9 cellular contexts compared by ENCODE assay signal in the genomic region with DNA sequence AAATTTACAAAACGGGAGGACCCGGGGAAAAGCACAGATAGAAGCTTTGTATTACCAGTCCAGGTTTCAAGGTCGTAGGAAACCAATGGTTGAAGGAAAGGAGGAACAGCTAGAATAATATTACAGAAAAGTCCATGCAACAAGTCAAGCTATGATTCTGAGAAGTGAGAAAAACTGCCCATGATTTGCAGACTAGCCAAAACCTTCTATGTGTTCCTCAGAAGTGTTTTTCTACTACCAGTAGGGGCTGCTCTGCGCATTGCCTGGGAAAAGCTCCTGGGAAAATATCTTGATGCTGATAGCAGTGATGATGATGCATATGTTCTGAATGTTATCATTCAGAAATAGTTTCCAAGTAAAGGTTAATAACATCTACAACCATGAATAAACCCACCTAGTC. TPM values are rescaled to one million over a fixed set of nuclear protein-coding genes. Genes with fewer than 3 reads are reported as not detected.
DNase-seq lines count a peak whose midpoint lies in the region; ATAC-seq and TF ChIP-seq lines count a peak whose summit lies in the region.
"Had no signal": no experiment of that assay in that cellular context is flagged by ENCODE, and none has a peak within 500 bp of the region (broad histone marks: within the 10 kb centered on the region; RNA-seq: fewer than 3 reads in every experiment).

No MANE protein-coding gene starts in this region.

- no peak overlapping the region for H3K9ac ChIP-seq in fibroblast of lung (ENCODE audit: insufficient read depth, low read length)
- H3K9ac ChIP-seq in rectal smooth muscle tissue (ENCODE audit: low read length) = no peak overlapping the region

- H3K4me1 ChIP-seq in fibroblast of lung (ENCODE audit: control insufficient read depth, extremely low read depth, insufficient read depth, low read length) (no peaks in the 10 kb centered on the region), rectal smooth muscle tissue (ENCODE audit: control insufficient read depth, insufficient read depth, low read length) (peaks cover 13% of the 10 kb centered on the region)

- H3K36me3 ChIP-seq in fibroblast of lung (ENCODE audit: control insufficient read depth, insufficient read depth, low read length) = no peaks in the 10 kb centered on the region
- H3K36me3 ChIP-seq in rectal smooth muscle tissue (ENCODE audit: control insufficient read depth, insufficient read depth, low read length) = no peaks in the 10 kb centered on the region

- H3K4me3 ChIP-seq in fibroblast of lung (replicated peaks in 1 of 4; ENCODE audit: control extremely low read depth in 1 of 4, insufficient read depth in 1 of 4, low read depth in 3 of 4, low read length in 4 of 4) (no peak overlapping the region), rectal smooth muscle tissue (ENCODE audit: low read length) (peak overlapping the region; percentile 74)

- no peaks in the 10 kb centered on the region for H3K9me3 ChIP-seq in fibroblast of lung (ENCODE audit: control insufficient read depth, insufficient read depth, low read depth, low read length)

- H3K27me3 ChIP-seq in fibroblast of lung (ENCODE audit: control insufficient read depth, insufficient read depth, low read length) (peaks cover 19% of the 10 kb centered on the region), rectal smooth muscle tissue (ENCODE audit: control insufficient read depth, insufficient read depth, low read length) (peaks cover 2% of the 10 kb centered on the region)

- H3K36me3 Mint-ChIP-seq in natural killer cell treated with Interleukin-12 subunit alpha and Interleukin-12 subunit beta and Interleukin-15 and Interleukin-18, amount 100 ng/mL, for 72 hours = peaks cover 8% of the 10 kb centered on the region

- H3K27ac ChIP-seq in fibroblast of lung (ENCODE audit: insufficient read depth, low read length) (no peak overlapping the region), rectal smooth muscle tissue (ENCODE audit: low read depth, low read length) (peak overlapping the region; percentile 91)

- no peaks in the 10 kb centered on the region for H3K79me2 ChIP-seq in fibroblast of lung (ENCODE audit: control insufficient read depth, insufficient read depth, low read length)

- no peak overlapping the region for H3K27ac Mint-ChIP-seq in natural killer cell treated with Interleukin-12 subunit alpha and Interleukin-12 subunit beta and Interleukin-15 and Interleukin-18, amount 100 ng/mL, for 72 hours

- H4K20me1 ChIP-seq in fibroblast of lung (ENCODE audit: control insufficient read depth, extremely low read depth, insufficient read depth, low read length) = no peaks in the 10 kb centered on the region

- H3K9me3 Mint-ChIP-seq in natural killer cell treated with Interleukin-12 subunit alpha and Interleukin-12 subunit beta and Interleukin-15 and Interleukin-18, amount 100 ng/mL, for 72 hours = no peaks in the 10 kb centered on the region

- TF ChIP-seq CTCF in GM13977 (IDR thresholded peaks at IDR 0.05; ENCODE audit: extremely low read depth, insufficient read depth, missing control alignments) = peak; percentile 18
- TF ChIP-seq CTCF in fibroblast of lung (conservative IDR thresholded peaks at IDR 0.05 in 1 of 2, IDR thresholded peaks at IDR 0.05 in 1 of 2; ENCODE audit: low read depth in 1 of 2, low read length in 2 of 2) = peak; percentile 30 to 45

- H3K4me1 Mint-ChIP-seq in natural killer cell treated with Interleukin-12 subunit alpha and Interleukin-12 subunit beta and Interleukin-15 and Interleukin-18, amount 100 ng/mL, for 72 hours (ENCODE audit: low read depth in 2 of 2) = no peaks in the 10 kb centered on the region

- DNase-seq in GM13977 (ENCODE audit: low spot score) = no peak
- peak; percentile 68 for DNase-seq in NCI-H748 treated with DMSO at 0.1 percent for 48 hours (lab: John Stamatoyannopoulos, UW)
- DNase-seq in fibroblast of lung (ENCODE audit: low read depth in 2 of 2) = peak in 1 of 2 donors; percentile 20
- no peak for DNase-seq in natural killer cell treated with Interleukin-12 subunit alpha and Interleukin-12 subunit beta and Interleukin-15 and Interleukin-18, amount 100 ng/mL, for 72 hours (ENCODE audit: low spot score)
- no peak for DNase-seq in KBM-7
- DNase-seq in stimulated activated CD4-positive, alpha-beta T cell treated with anti-CD3 and anti-CD28 coated beads, Interleukin-2, amount 100 ng/mL, for 24 hours = no peak
- DNase-seq: cerebellar nuclear complex had no signal

- H3K27me3 Mint-ChIP-seq in natural killer cell treated with Interleukin-12 subunit alpha and Interleukin-12 subunit beta and Interleukin-15 and Interleukin-18, amount 100 ng/mL, for 72 hours = peaks cover 28 to 34% of the 10 kb centered on the region in 2 donors

- H3K4me2 ChIP-seq in fibroblast of lung (ENCODE audit: extremely low read depth, insufficient read depth, low read length) = no peak overlapping the region

- H3K4me3 Mint-ChIP-seq in natural killer cell treated with Interleukin-12 subunit alpha and Interleukin-12 subunit beta and Interleukin-15 and Interleukin-18, amount 100 ng/mL, for 72 hours = no peak overlapping the region

- no peak for ATAC-seq in GM21529 (IDR thresholded peaks at IDR 0.05; ENCODE audit: unreplicated experiment)
- no peak for ATAC-seq in natural killer cell treated with Interleukin-12 subunit alpha and Interleukin-12 subunit beta and Interleukin-15 and Interleukin-18, amount 100 ng/mL, for 72 hours

- H2AFZ ChIP-seq in fibroblast of lung (ENCODE audit: low read length) = no peak overlapping the region

- in situ Hi-C loops in GM13977 (cut with MboI; ENCODE audit: low pct_unique_long_range_greater_than_20kb, low sequenced_read_pairs, unreplicated experiment) = no loop called here
- in situ Hi-C loops in KBM-7 (cut with MboI; ENCODE audit: low pct_unique_long_range_greater_than_20kb, low sequenced_read_pairs) = no loop called here

RNA-seq across cellular contexts. Expression of a gene that starts 2.2 kb away (rescaled TPM):
- not detected in 2 replicates for total RNA-seq in fibroblast of lung
- not detected in 2 replicates for polyA plus RNA-seq in fibroblast of lung
- not detected in 2 replicates for polyA plus RNA-seq in fibroblast of lung (2012)
- polyA minus RNA-seq in fibroblast of lung (ENCODE audit: low replicate concordance) = not detected in 2 replicates
- not detected for total RNA-seq in natural killer cell treated with Interleukin-12 subunit alpha and Interleukin-12 subunit beta and Interleukin-15 and Interleukin-18, amount 100 ng/mL, for 72 hours
